9 cellular contexts compared by ENCODE assay signal in the genomic region with DNA sequence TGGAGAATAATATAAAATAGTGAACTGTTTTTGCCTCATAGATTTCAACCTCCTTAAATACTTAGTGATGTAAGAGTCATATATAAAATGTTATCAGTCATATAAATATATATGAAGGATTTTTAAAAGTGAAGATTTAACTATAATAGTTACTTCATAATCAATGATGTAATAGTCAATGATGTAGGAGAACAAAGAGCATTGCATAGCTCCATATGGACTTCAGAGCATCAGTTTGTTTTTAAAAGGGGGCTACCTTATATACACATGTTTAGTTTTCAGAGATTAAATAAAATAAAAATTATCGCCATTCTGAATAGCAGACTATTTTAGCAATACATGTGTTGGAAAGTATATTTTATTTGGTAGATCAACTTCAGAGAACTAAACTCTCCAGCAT. TPM values are rescaled to one million over a fixed set of nuclear protein-coding genes. Genes with fewer than 3 reads are reported as not detected.
A peak's percentile ranks its signal among the peaks of the same experiment; 100 is the strongest.
DNase-seq lines count a peak whose midpoint lies in the region; ATAC-seq and TF ChIP-seq lines count a peak whose summit lies in the region.
"Had no signal": no experiment of that assay in that cellular context is flagged by ENCODE, and none has a peak within 500 bp of the region (broad histone marks: within the 10 kb centered on the region; RNA-seq: fewer than 3 reads in every experiment).

No MANE protein-coding gene starts in this region.

- H3K27ac ChIP-seq in iPS-18a (ENCODE audit: low read length) (no peak overlapping the region), thyroid gland (peak overlapping the region in 1 of 3 donors; percentile 79)

- intact Hi-C loops in thyroid gland (cut with DNase I): no loop called here

- H3K9ac ChIP-seq in iPS-18a (ENCODE audit: low read length): peak overlapping the region; percentile 86

- H3K4me1 ChIP-seq in iPS-18a (ENCODE audit: control insufficient read depth, low read depth, low read length) (peaks cover 16% of the 10 kb centered on the region), thyroid gland (peaks cover 15 to 24% of the 10 kb centered on the region in 2 donors)

- H3K27me3 ChIP-seq in iPS-18a (ENCODE audit: control insufficient read depth, insufficient read depth, low read length) (no peaks in the 10 kb centered on the region), thyroid gland (no peaks in the 10 kb centered on the region)

- TF ChIP-seq POLR2A in thyroid gland (IDR thresholded peaks at IDR 0.05): no peak

- no peak for DNase-seq in activated naive CD8-positive, alpha-beta T cell treated with anti-CD3 and anti-CD28 coated beads, Interleukin-2, amount 50 U/mL, for 24 hours
- no peak for DNase-seq in thyroid gland
- DNase-seq in stimulated activated CD4-positive, alpha-beta T cell treated with anti-CD3 and anti-CD28 coated beads, Interleukin-1b, Interleukin-23, amount 100 ng/mL, for 48 hours: no peak
- no peak for DNase-seq in stimulated activated CD4-positive, alpha-beta T cell treated with anti-CD3 and anti-CD28 coated beads, Interleukin-2, amount 100 ng/mL, for 24 hours
- DNase-seq in activated CD4-positive, alpha-beta T cell treated with anti-CD3 and anti-CD28 coated beads, Interleukin-2, amount 50 U/mL, for 48 hours: no peak
- DNase-seq: naive B cell had no signal

- H3K36me3 ChIP-seq in iPS-18a (ENCODE audit: control insufficient read depth, low read depth, low read length) (no peaks in the 10 kb centered on the region), thyroid gland (no peaks in the 10 kb centered on the region)

- H3K9me3 ChIP-seq in iPS-18a (ENCODE audit: control insufficient read depth, low read depth, low read length): no peaks in the 10 kb centered on the region
- H3K9me3 ChIP-seq in thyroid gland: no peaks in the 10 kb centered on the region

- WGBS in thyroid gland, 2 donors: 30 to 33% methylated on average over 1 of the region's 1 CpG

- no peaks in the 10 kb centered on the region for H3K9me3 Mint-ChIP-seq in activated naive CD8-positive, alpha-beta T cell (ENCODE audit: low read depth)
- no peaks in the 10 kb centered on the region for H3K9me3 Mint-ChIP-seq in activated naive CD8-positive, alpha-beta T cell treated with anti-CD3 and anti-CD28 coated beads, Interleukin-2, amount 50 U/mL, for 24 hours

- TF ChIP-seq CTCF in WI38 (IDR thresholded peaks at IDR 0.05; ENCODE audit: low read depth, low read length) (no peak), thyroid gland (IDR thresholded peaks at IDR 0.05) (no peak)

- H3K4me3 ChIP-seq in WI38 (ENCODE audit: low read depth, low read length) (peak overlapping the region; percentile 77), iPS-18a (ENCODE audit: low read length) (peak overlapping the region; percentile 91), thyroid gland (replicated peaks in 1 of 3) (peak overlapping the region in 2 of 3 donors; percentile 50 to 76)

- ATAC-seq in activated naive CD8-positive, alpha-beta T cell treated with anti-CD3 and anti-CD28 coated beads, Interleukin-2, amount 50 U/mL, for 24 hours: no peak

- no peaks in the 10 kb centered on the region for H3K27me3 Mint-ChIP-seq in activated naive CD8-positive, alpha-beta T cell
- H3K27me3 Mint-ChIP-seq in activated naive CD8-positive, alpha-beta T cell treated with anti-CD3 and anti-CD28 coated beads, Interleukin-2, amount 50 U/mL, for 24 hours: no peaks in the 10 kb centered on the region
- H3K27me3 Mint-ChIP-seq: naive B cell had no signal

- H3K4me1 Mint-ChIP-seq in activated naive CD8-positive, alpha-beta T cell (ENCODE audit: low read depth): peaks cover 44% of the 10 kb centered on the region
- H3K4me1 Mint-ChIP-seq in activated naive CD8-positive, alpha-beta T cell treated with anti-CD3 and anti-CD28 coated beads, Interleukin-2, amount 50 U/mL, for 24 hours: peaks cover 41% of the 10 kb centered on the region

- H3K27ac Mint-ChIP-seq in activated naive CD8-positive, alpha-beta T cell: peak overlapping the region; percentile 90
- no peak overlapping the region for H3K27ac Mint-ChIP-seq in activated naive CD8-positive, alpha-beta T cell treated with anti-CD3 and anti-CD28 coated beads, Interleukin-2, amount 50 U/mL, for 24 hours

- H3K36me3 Mint-ChIP-seq in activated naive CD8-positive, alpha-beta T cell: no peaks in the 10 kb centered on the region
- H3K36me3 Mint-ChIP-seq in activated naive CD8-positive, alpha-beta T cell treated with anti-CD3 and anti-CD28 coated beads, Interleukin-2, amount 50 U/mL, for 24 hours (ENCODE audit: low read depth): peaks cover 2% of the 10 kb centered on the region
- H3K36me3 Mint-ChIP-seq: naive B cell had no signal

- no peak overlapping the region for H3K4me3 Mint-ChIP-seq in activated naive CD8-positive, alpha-beta T cell
- H3K4me3 Mint-ChIP-seq in activated naive CD8-positive, alpha-beta T cell treated with anti-CD3 and anti-CD28 coated beads, Interleukin-2, amount 50 U/mL, for 24 hours: no peak overlapping the region

RNA-seq across cellular contexts. Expression of a gene that starts 29.1 kb away (rescaled TPM):
- 10 to 100 TPM; 60.0 to 83.4 (median 69.0) TPM for total RNA-seq in thyroid gland
